ENCODE assay signal across 15 cellular contexts in genomic region chr2:134354611-134355010, GRCh38.
A peak's percentile ranks its signal among the peaks of the same experiment; 100 is the strongest.
DNase-seq lines count a peak whose midpoint lies in the region; ATAC-seq and TF ChIP-seq lines count a peak whose summit lies in the region.
"Had no signal": no experiment of that assay in that cellular context is flagged by ENCODE, and none has a peak within 500 bp of the region (broad histone marks: within the 10 kb centered on the region; RNA-seq: fewer than 3 reads in every experiment).

No MANE protein-coding gene starts in this region.

- no peak for TF ChIP-seq EP300 in SK-N-SH (IDR thresholded peaks at IDR 0.05; ENCODE audit: borderline replicate concordance in 1 of 2, low read depth in 1 of 2, low read length in 1 of 2)

- H3K4me3 Mint-ChIP-seq in T-helper 17 cell (no peak overlapping the region), naive B cell (no peak overlapping the region), progenitor cell of endocrine pancreas (ENCODE audit: low read depth) (no peak overlapping the region), type B pancreatic cell (no peak overlapping the region)
- H3K4me3 Mint-ChIP-seq: CD4-positive, CD25-positive, alpha-beta regulatory T cell; H9 had no signal

- no peak overlapping the region for H2AFZ ChIP-seq in SK-N-SH (ENCODE audit: low read depth)

- POLR2A ChIA-PET in SK-N-SH (lab: Yijun Ruan, JAX), result no interaction called here

- no peaks in the 10 kb centered on the region for H3K27me3 Mint-ChIP-seq in T-helper 17 cell
- H3K27me3 Mint-ChIP-seq in naive B cell, result no peaks in the 10 kb centered on the region
- H3K27me3 Mint-ChIP-seq in progenitor cell of endocrine pancreas, result no peaks in the 10 kb centered on the region
- no peaks in the 10 kb centered on the region for H3K27me3 Mint-ChIP-seq in type B pancreatic cell

- no peak for TF ChIP-seq RAD21 in SK-N-SH (IDR thresholded peaks at IDR 0.05; ENCODE audit: low read length)

- H3K27ac ChIP-seq in SK-N-SH (ENCODE audit: low read depth in 2 of 2, low read length in 1 of 2), result peak overlapping the region in 1 of 2 experiments; percentile 58; a peak in 1 of 4 replicates

- H3K9ac ChIP-seq in SK-N-SH, result no peak overlapping the region

- DNase-seq in T-helper 17 cell, result no peak
- DNase-seq in naive B cell, result no peak
- DNase-seq in progenitor cell of endocrine pancreas (ENCODE audit: low spot score, unreplicated experiment), result no peak
- DNase-seq in SK-N-SH, result no peak
- no peak for DNase-seq in type B pancreatic cell (ENCODE audit: extremely low spot score, unreplicated experiment)
- DNase-seq in activated CD4-positive, alpha-beta T cell treated with anti-CD3 and anti-CD28 coated beads, Interleukin-2, amount 50 U/mL, for 4 hours, result no peak
- DNase-seq: ACHN; BE2C; C1 segment of cervical spinal cord; CD4-positive, CD25-positive, alpha-beta regulatory T cell; DMS153; DMS79 treated with DMSO at 0.1 percent for 48 hours; H9 had no signal

- H3K4me1 Mint-ChIP-seq in T-helper 17 cell, result peaks cover 8% of the 10 kb centered on the region
- peaks cover 20 to 31% (median 24%) of the 10 kb centered on the region in 3 donors for H3K4me1 Mint-ChIP-seq in naive B cell
- H3K4me1 Mint-ChIP-seq in progenitor cell of endocrine pancreas (ENCODE audit: low read depth), result peaks cover 3% of the 10 kb centered on the region
- no peaks in the 10 kb centered on the region for H3K4me1 Mint-ChIP-seq in type B pancreatic cell (ENCODE audit: unreplicated experiment)
- H3K4me1 Mint-ChIP-seq: H9 had no signal

- no peak overlapping the region for H3K4me2 ChIP-seq in SK-N-SH

- peak overlapping the region; percentile 24 for H3K27ac Mint-ChIP-seq in T-helper 17 cell
- H3K27ac Mint-ChIP-seq in naive B cell, result peak overlapping the region in 4 of 6 donors; percentile 5 to 84 (median 78)
- H3K27ac Mint-ChIP-seq in progenitor cell of endocrine pancreas, result peak overlapping the region; percentile 15
- H3K27ac Mint-ChIP-seq in type B pancreatic cell, result no peak overlapping the region
- H3K27ac Mint-ChIP-seq: CD4-positive, CD25-positive, alpha-beta regulatory T cell had no signal

- TF ChIP-seq CTCF in progenitor cell of endocrine pancreas (IDR thresholded peaks at IDR 0.05; ENCODE audit: unreplicated experiment) (no peak), SK-N-SH (IDR thresholded peaks at IDR 0.05) (no peak), type B pancreatic cell (conservative IDR thresholded peaks at IDR 0.05) (no peak)

- H3K4me1 ChIP-seq in SK-N-SH (ENCODE audit: control insufficient read depth in 1 of 2, insufficient read depth in 2 of 2, low read depth in 1 of 2, low read length in 1 of 2), result peaks cover 0 to 21% of the 10 kb centered on the region in 2 experiments; a peak in 2 of 4 replicates

- H3K36me3 Mint-ChIP-seq in T-helper 17 cell (ENCODE audit: low read depth) (peaks cover 13% of the 10 kb centered on the region), naive B cell (peaks cover 59 to 65% of the 10 kb centered on the region in 2 donors), progenitor cell of endocrine pancreas (ENCODE audit: insufficient read depth) (peaks cover 16% of the 10 kb centered on the region), type B pancreatic cell (peaks cover 17% of the 10 kb centered on the region)

- H4K20me1 ChIP-seq in SK-N-SH (ENCODE audit: insufficient read depth), result no peaks in the 10 kb centered on the region

- CTCF ChIA-PET in SK-N-SH (lab: Yijun Ruan, JAX), result interaction anchor here (0.8 to 2.5 kb wide), 3 partner anchors 57 to 177 kb away, joined by 3 to 6 read pairs (median 3); no protein-coding TSS in a partner anchor

- WGBS in SK-N-SH (ENCODE audit: low lambda C conversion rate), result 94% methylated on average over 3 of the region's 3 CpGs

- H3K9me3 ChIP-seq in T-helper 17 cell (ENCODE audit: control insufficient read depth, low read length, poor library complexity, severe bottlenecking), result no peaks in the 10 kb centered on the region
- no peaks in the 10 kb centered on the region for H3K9me3 ChIP-seq in SK-N-SH
- H3K9me3 ChIP-seq: BE2C had no signal

- peaks cover 0 to 3% (median 0%) of the 10 kb centered on the region in 7 donors for H3K9me3 Mint-ChIP-seq in naive B cell
- no peaks in the 10 kb centered on the region for H3K9me3 Mint-ChIP-seq in progenitor cell of endocrine pancreas (ENCODE audit: low read depth)
- no peaks in the 10 kb centered on the region for H3K9me3 Mint-ChIP-seq in type B pancreatic cell
- H3K9me3 Mint-ChIP-seq: CD4-positive, CD25-positive, alpha-beta regulatory T cell; H9 had no signal

- H3K9me2 ChIP-seq in SK-N-SH, result no peaks in the 10 kb centered on the region

- no peaks in the 10 kb centered on the region for H3F3A ChIP-seq in SK-N-SH (replicated peaks; ENCODE audit: insufficient read depth)

- no peak for ATAC-seq in T-helper 17 cell
- no peak for ATAC-seq in naive B cell (ENCODE audit: low read depth in 2 of 2)
- ATAC-seq: GM12878, HepG2 had no signal

- H3K27me3 ChIP-seq in SK-N-SH (ENCODE audit: insufficient read depth), result no peaks in the 10 kb centered on the region
- H3K27me3 ChIP-seq: BE2C had no signal

- peaks cover 13 to 24% of the 10 kb centered on the region in 2 experiments for H3K36me3 ChIP-seq in SK-N-SH (replicated peaks in 1 of 2; ENCODE audit: control insufficient read depth in 1 of 2, insufficient read depth in 2 of 2, low read length in 1 of 2)

- no peaks in the 10 kb centered on the region for H3K79me2 ChIP-seq in SK-N-SH (ENCODE audit: insufficient read depth)

- H3K4me3 ChIP-seq in SK-N-SH (ENCODE audit: low read depth in 2 of 2, low read length in 1 of 2), result no peak overlapping the region
- H3K4me3 ChIP-seq: GM12878 had no signal

TF ChIP-seq in SK-N-SH, 30 proteins besides CTCF, POLR2A, EP300 and RAD21:
- TF ChIP-seq NRF1 (IDR thresholded peaks at IDR 0.05; ENCODE audit: low read depth, low read length), result no peak
